ENCODE assay signal across 27 cellular contexts in the genomic region with DNA sequence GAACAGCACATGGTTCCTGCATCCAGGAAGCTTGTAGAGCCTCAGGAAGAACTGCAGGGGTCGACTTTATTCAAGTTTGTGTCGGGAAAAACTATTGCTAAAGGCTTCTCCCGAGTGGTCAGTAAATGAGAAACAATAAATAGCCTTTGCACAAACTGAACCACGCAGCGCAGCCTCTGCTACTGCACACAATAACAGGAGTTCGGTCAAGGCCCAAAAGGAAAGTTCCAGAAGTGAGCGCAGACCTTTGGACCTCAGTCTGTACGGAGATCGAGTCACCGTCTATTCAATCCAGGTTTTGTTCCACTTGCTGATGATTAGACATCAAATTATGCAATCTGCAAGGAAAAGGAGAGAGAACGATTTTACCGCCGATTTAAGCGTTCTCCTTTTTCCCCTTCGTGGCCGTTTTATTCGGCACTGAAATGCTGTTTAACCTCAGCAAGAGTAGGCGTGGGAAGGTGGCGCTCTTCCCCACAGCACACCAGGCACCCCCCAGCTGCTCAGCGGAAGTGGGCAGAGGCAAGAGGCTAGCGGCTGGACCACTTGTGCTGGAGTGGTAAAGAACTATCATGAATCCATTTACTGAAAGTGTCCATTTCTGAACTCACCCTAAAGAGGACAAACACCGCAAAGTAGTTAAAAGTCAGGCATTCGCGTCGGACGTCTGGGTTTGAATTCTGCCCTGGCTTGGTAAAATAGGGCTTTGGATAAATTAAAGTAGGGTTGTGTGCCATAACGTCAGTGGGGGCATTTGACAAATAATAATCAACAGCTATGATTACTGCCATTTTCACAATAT. TPM values are rescaled to one million over a fixed set of nuclear protein-coding genes. Genes with fewer than 3 reads are reported as not detected.
"Had no signal": no experiment of that assay in that cellular context is flagged by ENCODE, and none has a peak within 500 bp of the region (broad histone marks: within the 10 kb centered on the region; RNA-seq: fewer than 3 reads in every experiment).

No MANE protein-coding gene starts in this region.

- H3K36me3 ChIP-seq: colonic mucosa, upper lobe of right lung, WERI-Rb-1 had no signal

- H3K4me3 ChIP-seq: colonic mucosa, hepatocyte, lung, upper lobe of right lung had no signal

- H3K27ac Mint-ChIP-seq: activated CD4-positive, alpha-beta memory T cell treated with anti-CD3 and anti-CD28 coated beads for 36 hours; activated CD4-positive, alpha-beta T cell treated with anti-CD3 and anti-CD28 coated beads for 36 hours; activated naive CD8-positive, alpha-beta T cell treated with anti-CD3 and anti-CD28 coated beads, Interleukin-2, amount 50 U/mL, for 24 hours; activated T-helper 2 cell treated with anti-CD3 and anti-CD28 coated beads, Interferon-gamma antibody, Interleukin-2, Interleukin-4, amounts not matched to agents 10 μg/mL and 5 μg/mL and 100 μg/mL, durations not matched to agents 14 hours and 24 hours and 36 hours; brain; nephron progenitor cell; T-helper 17 cell had no signal

- H3K36me3 Mint-ChIP-seq: brain had no signal

- DNase-seq: activated CD4-positive, alpha-beta memory T cell treated with anti-CD3 and anti-CD28 coated beads for 36 hours; activated CD4-positive, alpha-beta T cell treated with anti-CD3 and anti-CD28 coated beads for 36 hours; activated naive CD4-positive, alpha-beta T cell treated with Interleukin-2 at 50 U/mL for 16 hours; activated naive CD8-positive, alpha-beta T cell treated with anti-CD3 and anti-CD28 coated beads, Interleukin-2, amount 50 U/mL, for 24 hours; activated T-cell treated with anti-CD3 and anti-CD28 coated beads for 4 hours; anterior cingulate cortex; colonic mucosa; islet precursor cell; midbrain; nephron progenitor cell; nucleus accumbens; posterior cingulate gyrus; stimulated activated CD4-positive, alpha-beta T cell treated with anti-CD3 and anti-CD28 coated beads, Interleukin-1b, Interleukin-23, amount 100 ng/mL, for 48 hours; stimulated activated CD8-positive, alpha-beta memory T cell treated with anti-CD3 and anti-CD28 coated beads, Interleukin-4, amount 100 ng/mL, for 48 hours; stimulated activated naive CD4-positive, alpha-beta T cell; T-helper 17 cell; upper lobe of right lung; WERI-Rb-1 had no signal

- ATAC-seq: activated CD4-positive, alpha-beta T cell treated with anti-CD3 and anti-CD28 coated beads for 36 hours; activated naive CD8-positive, alpha-beta T cell treated with anti-CD3 and anti-CD28 coated beads, Interleukin-2, amount 50 U/mL, for 24 hours; left lobe of liver; T-helper 17 cell; upper lobe of right lung had no signal

- H3K4me1 Mint-ChIP-seq: activated CD4-positive, alpha-beta T cell treated with anti-CD3 and anti-CD28 coated beads for 36 hours; activated naive CD8-positive, alpha-beta T cell treated with anti-CD3 and anti-CD28 coated beads, Interleukin-2, amount 50 U/mL, for 24 hours; central memory CD8-positive, alpha-beta T cell; T-helper 17 cell had no signal

- H3K4me3 Mint-ChIP-seq: activated CD4-positive, alpha-beta memory T cell treated with anti-CD3 and anti-CD28 coated beads for 36 hours; activated CD4-positive, alpha-beta T cell treated with anti-CD3 and anti-CD28 coated beads for 36 hours; activated naive CD8-positive, alpha-beta T cell treated with anti-CD3 and anti-CD28 coated beads, Interleukin-2, amount 50 U/mL, for 24 hours; central memory CD8-positive, alpha-beta T cell; nephron progenitor cell; T-helper 17 cell had no signal

- H3K9me3 ChIP-seq: colonic mucosa, upper lobe of right lung had no signal

- H3K4me1 ChIP-seq: colonic mucosa, upper lobe of right lung had no signal

- H3K9me3 Mint-ChIP-seq: activated CD4-positive, alpha-beta memory T cell treated with anti-CD3 and anti-CD28 coated beads for 36 hours; activated naive CD8-positive, alpha-beta T cell treated with anti-CD3 and anti-CD28 coated beads, Interleukin-2, amount 50 U/mL, for 24 hours had no signal

- H3K27ac ChIP-seq: colonic mucosa, hepatocyte, upper lobe of right lung, WERI-Rb-1 had no signal

RNA-seq across cellular contexts. Expression of gene LHX8, which starts 6.1 kb away (rescaled TPM):
- total RNA-seq: activated CD4-positive, alpha-beta memory T cell treated with anti-CD3 and anti-CD28 coated beads for 36 hours; activated CD4-positive, alpha-beta T cell treated with anti-CD3 and anti-CD28 coated beads for 36 hours; activated T-helper 2 cell treated with anti-CD3 and anti-CD28 coated beads, Interferon-gamma antibody, Interleukin-2, Interleukin-4, amounts not matched to agents 10 μg/mL and 5 μg/mL and 100 μg/mL, durations not matched to agents 14 hours and 24 hours and 36 hours; colonic mucosa; glomerular endothelial cell; left lobe of liver; lung; myocyte; renal cortical epithelial cell; T-helper 17 cell; upper lobe of right lung had no signal
